Comparison of ENCODE assay signal across 1 cellular context in genomic region chr9:14563902-14564578, GRCh38.
TF ChIP-seq lines count a peak whose summit lies in the region.

No MANE protein-coding gene starts in this region.

TF ChIP-seq in HEK293, 187 proteins besides CTCF, POLR2A, EP300 and RAD21 (continued from another document and continues in another):
- TF ChIP-seq ZBTB11 (tag by site-specific recombination; conservative IDR thresholded peaks at IDR 0.05; ENCODE audit: low read depth) (no peak), ZNF776 (tag by site-specific recombination; IDR thresholded peaks at IDR 0.05; ENCODE audit: borderline replicate concordance) (no peak), TCF7L2 (IDR thresholded peaks at IDR 0.05; ENCODE audit: borderline replicate concordance, low read depth, low read length) (peak; percentile 68; the same call in 1 of the 2 replicates), ZNF837 (tag by site-specific recombination; IDR thresholded peaks at IDR 0.05) (no peak), ZNF175 (tag by site-specific recombination; IDR thresholded peaks at IDR 0.05) (no peak), ZNF600 (tag by site-specific recombination; IDR thresholded peaks at IDR 0.05) (no peak), ZNF10 (tag by site-specific recombination; IDR thresholded peaks at IDR 0.05) (no peak), KLF8 (tag by site-specific recombination; IDR thresholded peaks at IDR 0.05) (no peak), HOXD13 (CRISPR knock-in tag; IDR thresholded peaks at IDR 0.05; ENCODE audit: borderline replicate concordance) (no peak), ZNF639 (tag by site-specific recombination; IDR thresholded peaks at IDR 0.05) (no peak), PRDM6 (tag by site-specific recombination; IDR thresholded peaks at IDR 0.05) (peak; percentile 88), ZNF596 (tag by site-specific recombination; IDR thresholded peaks at IDR 0.05) (no peak), ZNF18 (tag by site-specific recombination; IDR thresholded peaks at IDR 0.05) (no peak), YY1 (tag by site-specific recombination; IDR thresholded peaks at IDR 0.05) (no peak), ZNF518A (tag by site-specific recombination; conservative IDR thresholded peaks at IDR 0.05; ENCODE audit: low read depth) (no peak), ZBTB8A (tag by site-specific recombination; IDR thresholded peaks at IDR 0.05) (peak; percentile 21; the same call in 1 of the 2 replicates), ZNF521 (tag by site-specific recombination; IDR thresholded peaks at IDR 0.05) (no peak), ZNF2 (tag by site-specific recombination; IDR thresholded peaks at IDR 0.05) (no peak), ZNF404 (tag by site-specific recombination; IDR thresholded peaks at IDR 0.05) (no peak), MZF1 (tag by site-specific recombination; IDR thresholded peaks at IDR 0.05; ENCODE audit: borderline replicate concordance) (no peak), ZNF292 (tag by site-specific recombination; IDR thresholded peaks at IDR 0.05; ENCODE audit: borderline replicate concordance, low read depth) (no peak), ZNF221 (tag by site-specific recombination; IDR thresholded peaks at IDR 0.05; ENCODE audit: borderline replicate concordance) (no peak), ZNF48 (tag by site-specific recombination; IDR thresholded peaks at IDR 0.05) (no peak), ZNF394 (tag by site-specific recombination; IDR thresholded peaks at IDR 0.05; ENCODE audit: borderline replicate concordance) (no peak), ZNF266 (tag by site-specific recombination; IDR thresholded peaks at IDR 0.05; ENCODE audit: low read depth) (no peak), MEIS1 (CRISPR knock-in tag; IDR thresholded peaks at IDR 0.05; ENCODE audit: borderline replicate concordance) (peak; percentile 39; the same call in 1 of the 2 replicates), ZNF398 (tag by site-specific recombination; IDR thresholded peaks at IDR 0.05) (no peak), PRDM2 (tag by site-specific recombination; IDR thresholded peaks at IDR 0.05; ENCODE audit: borderline replicate concordance) (no peak), ATF2 (tag by site-specific recombination; IDR thresholded peaks at IDR 0.05; ENCODE audit: low read depth) (no peak), SCRT2 (tag by site-specific recombination; IDR thresholded peaks at IDR 0.05) (peak; percentile 39; the same call in 1 of the 2 replicates), ZNF248 (tag by site-specific recombination; IDR thresholded peaks at IDR 0.05) (no peak), HOXC10 (CRISPR knock-in tag; IDR thresholded peaks at IDR 0.05) (no peak), ZFP69B (tag by site-specific recombination; IDR thresholded peaks at IDR 0.05) (no peak), ZNF580 (tag by site-specific recombination; IDR thresholded peaks at IDR 0.05) (no peak), WT1 (tag by site-specific recombination; IDR thresholded peaks at IDR 0.05) (peak; percentile 62)
